Comparison of ENCODE assay signal across 10 cellular contexts in the genomic region with DNA sequence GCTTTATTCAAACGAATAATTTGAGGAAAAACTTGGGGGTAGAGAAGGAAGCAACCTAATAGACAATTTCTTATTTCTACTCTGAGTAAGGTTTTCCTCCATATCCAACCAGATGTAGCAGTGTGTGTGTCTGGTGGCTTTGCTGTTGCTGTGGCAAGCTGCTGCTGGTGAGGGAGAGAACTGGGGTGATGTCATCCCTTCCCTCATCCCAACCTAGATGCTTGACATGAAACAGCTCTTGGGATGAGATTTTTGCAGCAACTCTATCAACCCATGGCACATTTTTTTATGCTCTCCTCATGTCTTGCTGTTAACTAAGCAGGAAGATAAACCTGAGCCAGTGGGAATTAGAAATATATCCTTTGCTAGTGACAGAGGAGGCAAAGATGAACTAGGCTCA.
DNase-seq lines count a peak whose midpoint lies in the region; ATAC-seq, FAIRE-seq and TF ChIP-seq lines count a peak whose summit lies in the region.
"Had no signal": no experiment of that assay in that cellular context is flagged by ENCODE, and none has a peak within 500 bp of the region (broad histone marks: within the 10 kb centered on the region; RNA-seq: fewer than 3 reads in every experiment).

No MANE protein-coding gene starts in this region.

- H3K27me3 ChIP-seq in BJ (ENCODE audit: control insufficient read depth, insufficient read depth, low read length) (no peaks in the 10 kb centered on the region), H7 (ENCODE audit: control insufficient read depth, insufficient read depth, low read length) (no peaks in the 10 kb centered on the region)

- FAIRE-seq in RCC 7860 (lab: Jason Lieb, UNC): no peak

- peaks cover 10% of the 10 kb centered on the region in 2 donors for H3K9me3 Mint-ChIP-seq in activated naive CD4-positive, alpha-beta T cell treated with anti-CD3 and anti-CD28 coated beads, Interleukin-2, amount 50 U/mL, for 72 hours
- H3K9me3 Mint-ChIP-seq: activated naive CD4-positive, alpha-beta T cell treated with anti-CD3 and anti-CD28 coated beads, Interleukin-2, amount 10 ng/mL, durations not matched to agents 7 days and 5 days had no signal

- no peak overlapping the region for H3K27ac Mint-ChIP-seq in activated naive CD4-positive, alpha-beta T cell treated with anti-CD3 and anti-CD28 coated beads, Interleukin-2, amount 50 U/mL, for 72 hours
- H3K27ac Mint-ChIP-seq: activated naive CD4-positive, alpha-beta T cell treated with anti-CD3 and anti-CD28 coated beads, Interleukin-2, amount 10 ng/mL, durations not matched to agents 7 days and 5 days; naive B cell had no signal

- H3K4me3 ChIP-seq in BJ (ENCODE audit: low read depth, low read length) (no peak overlapping the region), H7 (ENCODE audit: insufficient read depth, low read depth, low read length) (no peak overlapping the region)

- H3K36me3 ChIP-seq in BJ (ENCODE audit: control insufficient read depth, insufficient read depth, low read length) (no peaks in the 10 kb centered on the region), H7 (replicated peaks; ENCODE audit: control insufficient read depth, insufficient read depth, low read length) (no peaks in the 10 kb centered on the region)

- DNase-seq in BJ (ENCODE audit: low read depth) (peak; percentile 85), RCC 7860 (ENCODE audit: low spot score) (peak; percentile 26), globus pallidus (ENCODE audit: low spot score) (peak; percentile 26), non-pigmented ciliary epithelial cell (ENCODE audit: low read depth) (peak; percentile 73), H7 (no peak)
- DNase-seq in activated naive CD4-positive, alpha-beta T cell treated with anti-CD3 and anti-CD28 coated beads, Interleukin-2, amount 50 U/mL, for 72 hours (ENCODE audit: low spot score in 2 of 2): no peak
- DNase-seq: activated naive CD4-positive, alpha-beta T cell treated with anti-CD3 and anti-CD28 coated beads, Interleukin-2, amount 10 ng/mL, durations not matched to agents 7 days and 5 days; naive B cell had no signal

- TF ChIP-seq CTCF in BJ (IDR thresholded peaks at IDR 0.05; ENCODE audit: insufficient read depth, low read depth, low read length): no peak

- peaks cover 0 to 8% of the 10 kb centered on the region in 2 donors for H3K36me3 Mint-ChIP-seq in activated naive CD4-positive, alpha-beta T cell treated with anti-CD3 and anti-CD28 coated beads, Interleukin-2, amount 50 U/mL, for 72 hours
- H3K36me3 Mint-ChIP-seq: activated naive CD4-positive, alpha-beta T cell treated with anti-CD3 and anti-CD28 coated beads, Interleukin-2, amount 10 ng/mL, durations not matched to agents 7 days and 5 days had no signal

- ATAC-seq in GM21367 (IDR thresholded peaks at IDR 0.05; ENCODE audit: unreplicated experiment) (no peak), HG02938 (IDR thresholded peaks at IDR 0.05; ENCODE audit: unreplicated experiment) (no peak)
- no peak for ATAC-seq in activated naive CD4-positive, alpha-beta T cell treated with anti-CD3 and anti-CD28 coated beads, Interleukin-2, amount 50 U/mL, for 72 hours

- POLR2A ChIA-PET in BJ (lab: Charles Lee): interaction anchor here (0.5 to 1.2 kb wide), 3 partner anchors 15 to 43 kb away, joined by 4 to 5 read pairs (median 4); no protein-coding TSS in a partner anchor

- CTCF ChIA-PET in BJ (lab: Yijun Ruan, JAX): interaction anchor here (1.2 to 3.1 kb wide), 2 partner anchors 39 to 304 kb away, joined by 4 to 16 read pairs; no protein-coding TSS in a partner anchor

Comparison
In these comparisons a context has a peak if more than half of its experiments do, and no peak if none do; other contexts are left out.
1. DNase-seq: peak in BJ (single experiment), RCC 7860 (single experiment), globus pallidus (single experiment) and non-pigmented ciliary epithelial cell (single experiment); none in activated naive CD4-positive, alpha-beta T cell treated with anti-CD3 and anti-CD28 coated beads, Interleukin-2, amount 50 U/mL, for 72 hours (0 of 2) and H7 (single experiment).